ENCODE assay signal across 3 cellular contexts in genomic region chr18:57619881-57620280, GRCh38.
TF ChIP-seq lines count a peak whose summit lies in the region.

No MANE protein-coding gene starts in this region.

TF ChIP-seq in SK-N-SH, 30 proteins besides CTCF, POLR2A, EP300 and RAD21 (continues in another document):
- TF ChIP-seq EZH2phosphoT487 (IDR thresholded peaks at IDR 0.05; ENCODE audit: borderline replicate concordance, low read depth), result no peak
- no peak for TF ChIP-seq REST (IDR thresholded peaks at IDR 0.05; ENCODE audit: low read depth, low read length)
- no peak for TF ChIP-seq FOXM1 (IDR thresholded peaks at IDR 0.05; ENCODE audit: low read depth)
- TF ChIP-seq CHD2 (IDR thresholded peaks at IDR 0.05; ENCODE audit: low read length, partially characterized antibody), result no peak
- TF ChIP-seq TAF1 (IDR thresholded peaks at IDR 0.05; ENCODE audit: borderline replicate concordance, low read depth, low read length), result no peak
- no peak for TF ChIP-seq USF1 (IDR thresholded peaks at IDR 0.05; ENCODE audit: borderline replicate concordance, low read depth)
- no peak for TF ChIP-seq FOSL2 (IDR thresholded peaks at IDR 0.05; ENCODE audit: borderline replicate concordance, low read depth)
- no peak for TF ChIP-seq RCOR1 (IDR thresholded peaks at IDR 0.05; ENCODE audit: low read length)
- no peak for TF ChIP-seq RFX5 (IDR thresholded peaks at IDR 0.05; ENCODE audit: low read length)
- TF ChIP-seq GABPA (IDR thresholded peaks at IDR 0.05; ENCODE audit: low read depth), result no peak
- no peak for TF ChIP-seq PBX3 (IDR thresholded peaks at IDR 0.05)

TF ChIP-seq in SK-N-SH treated with all-trans-retinoic acid at 6 μM for 48 hours, 23 proteins besides CTCF, POLR2A, EP300 and RAD21:
- no peak for TF ChIP-seq ESRRG (CRISPR knock-in tag; IDR thresholded peaks at IDR 0.05)
- TF ChIP-seq ZNF565 (CRISPR knock-in tag; conservative IDR thresholded peaks at IDR 0.05; ENCODE audit: low read depth), result no peak
- TF ChIP-seq TOX (CRISPR knock-in tag; IDR thresholded peaks at IDR 0.05; ENCODE audit: borderline replicate concordance), result no peak
- TF ChIP-seq ARNTL (CRISPR knock-in tag; IDR thresholded peaks at IDR 0.05; ENCODE audit: borderline replicate concordance, low read depth), result no peak
- TF ChIP-seq CSDC2 (CRISPR knock-in tag; IDR thresholded peaks at IDR 0.05), result no peak
- no peak for TF ChIP-seq ISL1 (CRISPR knock-in tag; IDR thresholded peaks at IDR 0.05)
- TF ChIP-seq PPARA (CRISPR knock-in tag; IDR thresholded peaks at IDR 0.05; ENCODE audit: borderline replicate concordance), result no peak
- TF ChIP-seq ZFP3 (CRISPR knock-in tag; IDR thresholded peaks at IDR 0.05), result no peak
- TF ChIP-seq RARB (CRISPR knock-in tag; IDR thresholded peaks at IDR 0.05), result no peak
- no peak for TF ChIP-seq ZNF70 (CRISPR knock-in tag; IDR thresholded peaks at IDR 0.05)
- TF ChIP-seq TCF4 (CRISPR knock-in tag; IDR thresholded peaks at IDR 0.05; ENCODE audit: borderline replicate concordance), result no peak
- no peak for TF ChIP-seq TSHZ2 (CRISPR knock-in tag; IDR thresholded peaks at IDR 0.05)

TF ChIP-seq in GM12878, 131 proteins besides CTCF, POLR2A, EP300 and RAD21:
- no peak for TF ChIP-seq SIX5 (IDR thresholded peaks at IDR 0.05; ENCODE audit: low read depth, low read length, severe bottlenecking)
- TF ChIP-seq GABPA (IDR thresholded peaks at IDR 0.05; ENCODE audit: low read depth), result no peak
- no peak for TF ChIP-seq E2F8 (IDR thresholded peaks at IDR 0.05; ENCODE audit: low read depth, partially characterized antibody)
- no peak for TF ChIP-seq ZNF217 (IDR thresholded peaks at IDR 0.05)
- no peak for TF ChIP-seq SKIL (IDR thresholded peaks at IDR 0.05; ENCODE audit: low read depth, poor library complexity, severe bottlenecking)
- no peak for TF ChIP-seq ZZZ3 (IDR thresholded peaks at IDR 0.05; ENCODE audit: control insufficient read depth, insufficient read length, low read depth)
- no peak for TF ChIP-seq SREBF2 (IDR thresholded peaks at IDR 0.05; ENCODE audit: low read length)
- TF ChIP-seq PRDM15 (CRISPR knock-in tag; IDR thresholded peaks at IDR 0.05), result no peak
- no peak for TF ChIP-seq LARP7 (IDR thresholded peaks at IDR 0.05)
- TF ChIP-seq HDAC2 (IDR thresholded peaks at IDR 0.05), result no peak
- TF ChIP-seq CUX1 (IDR thresholded peaks at IDR 0.05; ENCODE audit: insufficient replicate concordance, low read depth, low read length), result no peak
- TF ChIP-seq SPI1 (IDR thresholded peaks at IDR 0.05; ENCODE audit: borderline replicate concordance, insufficient read depth, low read depth, low read length), result no peak
- TF ChIP-seq NR2C1 (IDR thresholded peaks at IDR 0.05), result no peak
- no peak for TF ChIP-seq CHD2 (IDR thresholded peaks at IDR 0.05; ENCODE audit: borderline replicate concordance, low read depth, low read length)
- no peak for TF ChIP-seq MYB (IDR thresholded peaks at IDR 0.05; ENCODE audit: borderline replicate concordance, low read depth, low read length)
- TF ChIP-seq USF1 (IDR thresholded peaks at IDR 0.05; ENCODE audit: borderline replicate concordance, extremely low read length, insufficient read depth, low read depth, low read length), result no peak
TF ChIP-seq in GM12878: peak in this region for 0.
